Comparison of ENCODE assay signal across 1 cellular context in the genomic region with DNA sequence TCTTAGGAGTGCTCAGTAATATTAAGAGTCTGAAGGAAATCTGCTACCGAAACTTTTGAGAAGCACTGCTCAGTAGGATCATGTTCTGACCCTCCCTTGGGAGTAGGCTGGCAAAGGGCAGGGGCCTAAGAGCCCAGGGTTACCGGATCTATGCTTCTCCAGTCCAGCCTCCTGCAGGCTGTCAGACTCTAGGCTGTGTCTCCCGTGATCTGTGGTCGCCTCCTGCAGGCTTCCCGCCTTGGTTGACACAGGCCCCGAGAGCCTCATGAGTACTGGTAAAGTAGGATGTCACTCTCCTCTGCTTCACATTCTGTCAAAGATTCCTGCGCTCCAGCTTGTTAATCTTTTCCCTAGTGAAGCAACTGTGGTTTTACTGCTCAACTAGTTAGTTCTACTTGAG.
TF ChIP-seq lines count a peak whose summit lies in the region.

No MANE protein-coding gene starts in this region.

TF ChIP-seq in H1, 55 proteins besides CTCF, POLR2A, EP300 and RAD21 (continued from another document):
- no peak for TF ChIP-seq RFX5 (IDR thresholded peaks at IDR 0.05; ENCODE audit: borderline replicate concordance, low read depth, low read length)
- TF ChIP-seq, protein P1, sequence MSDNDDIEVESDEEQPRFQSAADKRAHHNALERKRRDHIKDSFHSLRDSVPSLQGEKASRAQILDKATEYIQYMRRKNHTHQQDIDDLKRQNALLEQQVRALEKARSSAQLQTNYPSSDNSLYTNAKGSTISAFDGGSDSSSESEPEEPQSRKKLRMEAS (IDR thresholded peaks at IDR 0.05), result no peak
- TF ChIP-seq PHF8 (conservative IDR thresholded peaks at IDR 0.05; ENCODE audit: low read depth, low read length), result no peak
- no peak for TF ChIP-seq CHD1 (IDR thresholded peaks at IDR 0.05; ENCODE audit: low read depth, low read length)
- TF ChIP-seq NRF1 (IDR thresholded peaks at IDR 0.05; ENCODE audit: low read depth, low read length), result no peak
- no peak for TF ChIP-seq TCF12 (IDR thresholded peaks at IDR 0.05; ENCODE audit: low read depth, low read length)
- no peak for TF ChIP-seq SIN3A (conservative IDR thresholded peaks at IDR 0.05 in 1 of 2, IDR thresholded peaks at IDR 0.05 in 1 of 2; ENCODE audit: low read depth in 1 of 2, low read length in 2 of 2)
- no peak for TF ChIP-seq NANOG (IDR thresholded peaks at IDR 0.05; ENCODE audit: insufficient read depth, low read depth, low read length, poor library complexity, severe bottlenecking)
- no peak for TF ChIP-seq SAP30 (IDR thresholded peaks at IDR 0.05; ENCODE audit: insufficient read depth, insufficient replicate concordance, low read length)
- TF ChIP-seq HDAC6 (IDR thresholded peaks at IDR 0.05; ENCODE audit: low read depth, low read length), result no peak
- TF ChIP-seq CTBP2 (IDR thresholded peaks at IDR 0.05; ENCODE audit: borderline replicate concordance, insufficient read depth, insufficient read length, low read length), result no peak
